1 cellular context compared by ENCODE assay signal in the genomic region with DNA sequence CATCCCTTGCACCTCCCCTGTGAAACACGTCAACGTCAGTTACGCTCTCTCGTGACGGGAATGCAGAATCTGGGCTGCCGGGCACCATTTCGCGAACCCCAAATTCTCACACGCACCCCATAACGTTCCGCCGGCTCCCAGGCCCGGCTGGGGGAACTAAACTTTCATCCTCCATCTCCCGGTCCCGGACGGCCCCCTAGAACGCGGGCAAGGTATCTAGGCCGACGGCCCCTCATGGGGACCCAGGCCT.
TF ChIP-seq lines count a peak whose summit lies in the region.

No MANE protein-coding gene starts in this region.

TF ChIP-seq in HepG2, 621 proteins besides CTCF, POLR2A, EP300 and RAD21 (continued from another document and continues in another):
- TF ChIP-seq RXRA (CRISPR knock-in tag; IDR thresholded peaks at IDR 0.05) (no peak), ZNF468 (CRISPR knock-in tag; IDR thresholded peaks at IDR 0.05) (no peak; the same call in 1 of the 2 replicates), CREB1 (IDR thresholded peaks at IDR 0.05) (no peak), CREB1 (CRISPR knock-in tag; IDR thresholded peaks at IDR 0.05) (no peak), RARG (CRISPR knock-in tag; IDR thresholded peaks at IDR 0.05; ENCODE audit: low read depth) (0 out of 2 replicates have a peak, but pooled peaks have one; percentile 10), ZNF598 (CRISPR knock-in tag; IDR thresholded peaks at IDR 0.05; ENCODE audit: borderline replicate concordance) (peak; percentile 76; the same call in 1 of the 2 replicates), PITX1 (CRISPR knock-in tag; IDR thresholded peaks at IDR 0.05) (0 out of 2 replicates have a peak, but pooled peaks have one; percentile 5), NAIF1 (CRISPR knock-in tag; IDR thresholded peaks at IDR 0.05; ENCODE audit: borderline replicate concordance) (peak; percentile 22), ZNF317 (CRISPR knock-in tag; IDR thresholded peaks at IDR 0.05) (peak; percentile 3; the same call in 1 of the 2 replicates), SATB2 (CRISPR knock-in tag; IDR thresholded peaks at IDR 0.05) (peak; percentile 55; the same call in 1 of the 2 replicates), BORCS8-MEF2B (CRISPR knock-in tag; IDR thresholded peaks at IDR 0.05) (peak; percentile 18; the same call in 1 of the 2 replicates), NCOA1 (CRISPR knock-in tag; IDR thresholded peaks at IDR 0.05) (peak; percentile 14; the same call in 1 of the 2 replicates), ZNF136 (CRISPR knock-in tag; IDR thresholded peaks at IDR 0.05; ENCODE audit: low read depth) (peak; percentile 56; the same call in 1 of the 2 replicates), ZNF878 (CRISPR knock-in tag; IDR thresholded peaks at IDR 0.05) (0 out of 2 replicates have a peak, but pooled peaks have one; percentile 49), KDM3A (CRISPR knock-in tag; IDR thresholded peaks at IDR 0.05; ENCODE audit: low read depth) (no peak), ZBTB8A (CRISPR knock-in tag; IDR thresholded peaks at IDR 0.05; ENCODE audit: borderline replicate concordance, low read depth) (peak; percentile 66; the same call in 1 of the 2 replicates), SETDB1 (CRISPR knock-in tag; IDR thresholded peaks at IDR 0.05; ENCODE audit: borderline replicate concordance) (no peak), ZNF883 (CRISPR knock-in tag; IDR thresholded peaks at IDR 0.05; ENCODE audit: not compliant biosample characterization) (peak; percentile 67), AGO2 (optimal IDR thresholded peaks at IDR 0.05; ENCODE audit: low read depth, low read length) (peak; percentile 67), ZNF543 (CRISPR knock-in tag; IDR thresholded peaks at IDR 0.05) (no peak), TGIF2 (CRISPR knock-in tag; IDR thresholded peaks at IDR 0.05) (0 out of 2 replicates have a peak, but pooled peaks have one; percentile 29), ZNF747 (CRISPR knock-in tag; IDR thresholded peaks at IDR 0.05; ENCODE audit: borderline replicate concordance) (no peak), KLF11 (CRISPR knock-in tag; IDR thresholded peaks at IDR 0.05) (0 out of 2 replicates have a peak, but pooled peaks have one; percentile 7), MAFF (IDR thresholded peaks at IDR 0.05; ENCODE audit: low read depth, low read length) (no peak), ZNF777 (CRISPR knock-in tag; IDR thresholded peaks at IDR 0.05) (no peak; the same call in 1 of the 2 replicates), JUND (CRISPR knock-in tag; IDR thresholded peaks at IDR 0.05) (0 out of 2 replicates have a peak, but pooled peaks have one; percentile 55), HDAC1 (CRISPR knock-in tag; IDR thresholded peaks at IDR 0.05) (peak; percentile 17; the same call in 1 of the 2 replicates), ZNF350 (CRISPR knock-in tag; IDR thresholded peaks at IDR 0.05; ENCODE audit: borderline replicate concordance, low read depth) (no peak), ZNF232 (CRISPR knock-in tag; IDR thresholded peaks at IDR 0.05; ENCODE audit: borderline replicate concordance) (peak; percentile 75; the same call in 1 of the 2 replicates), SOX13 (IDR thresholded peaks at IDR 0.05) (0 out of 2 replicates have a peak, but pooled peaks have one; percentile 5), SOX13 (CRISPR knock-in tag; conservative IDR thresholded peaks at IDR 0.05 in 1 of 2, IDR thresholded peaks at IDR 0.05 in 1 of 2) (no peak), ATF7-NPFF (CRISPR knock-in tag; IDR thresholded peaks at IDR 0.05; ENCODE audit: low read depth) (peak; percentile 18), ZSCAN20 (CRISPR knock-in tag; IDR thresholded peaks at IDR 0.05; ENCODE audit: borderline replicate concordance) (0 out of 2 replicates have a peak, but pooled peaks have one; percentile 14), ZNF296 (CRISPR knock-in tag; conservative IDR thresholded peaks at IDR 0.05) (0 out of 2 replicates have a peak, but pooled peaks have one; percentile 53), RBAK (CRISPR knock-in tag; IDR thresholded peaks at IDR 0.05) (no peak), ARID2 (CRISPR knock-in tag; IDR thresholded peaks at IDR 0.05; ENCODE audit: borderline replicate concordance) (0 out of 2 replicates have a peak, but pooled peaks have one; percentile 73), HES4 (CRISPR knock-in tag; IDR thresholded peaks at IDR 0.05; ENCODE audit: borderline replicate concordance) (0 out of 2 replicates have a peak, but pooled peaks have one; percentile 39), SNAI1 (CRISPR knock-in tag; IDR thresholded peaks at IDR 0.05; ENCODE audit: borderline replicate concordance) (0 out of 2 replicates have a peak, but pooled peaks have one; percentile 17), ATM (IDR thresholded peaks at IDR 0.05; ENCODE audit: borderline replicate concordance) (no peak), TBP (CRISPR knock-in tag; IDR thresholded peaks at IDR 0.05) (no peak), PHF5A (CRISPR knock-in tag; IDR thresholded peaks at IDR 0.05; ENCODE audit: low read depth, unreplicated experiment) (no peak), ETV5 (CRISPR knock-in tag; IDR thresholded peaks at IDR 0.05; ENCODE audit: borderline replicate concordance) (no peak), ZNF564 (CRISPR knock-in tag; IDR thresholded peaks at IDR 0.05) (0 out of 2 replicates have a peak, but pooled peaks have one; percentile 16), ZC3H13 (CRISPR knock-in tag; IDR thresholded peaks at IDR 0.05) (peak; percentile 73; the same call in 1 of the 2 replicates), ZNF746 (CRISPR knock-in tag; IDR thresholded peaks at IDR 0.05) (peak; percentile 58; the same call in 1 of the 2 replicates), ZNF563 (CRISPR knock-in tag; IDR thresholded peaks at IDR 0.05) (0 out of 2 replicates have a peak, but pooled peaks have one; percentile 15), SALL1 (CRISPR knock-in tag; IDR thresholded peaks at IDR 0.05) (0 out of 2 replicates have a peak, but pooled peaks have one; percentile 58)
- TF ChIP-seq, protein P1, sequence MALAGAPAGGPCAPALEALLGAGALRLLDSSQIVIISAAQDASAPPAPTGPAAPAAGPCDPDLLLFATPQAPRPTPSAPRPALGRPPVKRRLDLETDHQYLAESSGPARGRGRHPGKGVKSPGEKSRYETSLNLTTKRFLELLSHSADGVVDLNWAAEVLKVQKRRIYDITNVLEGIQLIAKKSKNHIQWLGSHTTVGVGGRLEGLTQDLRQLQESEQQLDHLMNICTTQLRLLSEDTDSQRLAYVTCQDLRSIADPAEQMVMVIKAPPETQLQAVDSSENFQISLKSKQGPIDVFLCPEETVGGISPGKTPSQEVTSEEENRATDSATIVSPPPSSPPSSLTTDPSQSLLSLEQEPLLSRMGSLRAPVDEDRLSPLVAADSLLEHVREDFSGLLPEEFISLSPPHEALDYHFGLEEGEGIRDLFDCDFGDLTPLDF (CRISPR knock-in tag; IDR thresholded peaks at IDR 0.05): no peak
- TF ChIP-seq, protein P2, sequence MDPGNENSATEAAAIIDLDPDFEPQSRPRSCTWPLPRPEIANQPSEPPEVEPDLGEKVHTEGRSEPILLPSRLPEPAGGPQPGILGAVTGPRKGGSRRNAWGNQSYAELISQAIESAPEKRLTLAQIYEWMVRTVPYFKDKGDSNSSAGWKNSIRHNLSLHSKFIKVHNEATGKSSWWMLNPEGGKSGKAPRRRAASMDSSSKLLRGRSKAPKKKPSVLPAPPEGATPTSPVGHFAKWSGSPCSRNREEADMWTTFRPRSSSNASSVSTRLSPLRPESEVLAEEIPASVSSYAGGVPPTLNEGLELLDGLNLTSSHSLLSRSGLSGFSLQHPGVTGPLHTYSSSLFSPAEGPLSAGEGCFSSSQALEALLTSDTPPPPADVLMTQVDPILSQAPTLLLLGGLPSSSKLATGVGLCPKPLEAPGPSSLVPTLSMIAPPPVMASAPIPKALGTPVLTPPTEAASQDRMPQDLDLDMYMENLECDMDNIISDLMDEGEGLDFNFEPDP (CRISPR knock-in tag; conservative IDR thresholded peaks at IDR 0.05): peak; percentile 91; the same call in 1 of the 2 replicates
- TF ChIP-seq, protein P3, sequence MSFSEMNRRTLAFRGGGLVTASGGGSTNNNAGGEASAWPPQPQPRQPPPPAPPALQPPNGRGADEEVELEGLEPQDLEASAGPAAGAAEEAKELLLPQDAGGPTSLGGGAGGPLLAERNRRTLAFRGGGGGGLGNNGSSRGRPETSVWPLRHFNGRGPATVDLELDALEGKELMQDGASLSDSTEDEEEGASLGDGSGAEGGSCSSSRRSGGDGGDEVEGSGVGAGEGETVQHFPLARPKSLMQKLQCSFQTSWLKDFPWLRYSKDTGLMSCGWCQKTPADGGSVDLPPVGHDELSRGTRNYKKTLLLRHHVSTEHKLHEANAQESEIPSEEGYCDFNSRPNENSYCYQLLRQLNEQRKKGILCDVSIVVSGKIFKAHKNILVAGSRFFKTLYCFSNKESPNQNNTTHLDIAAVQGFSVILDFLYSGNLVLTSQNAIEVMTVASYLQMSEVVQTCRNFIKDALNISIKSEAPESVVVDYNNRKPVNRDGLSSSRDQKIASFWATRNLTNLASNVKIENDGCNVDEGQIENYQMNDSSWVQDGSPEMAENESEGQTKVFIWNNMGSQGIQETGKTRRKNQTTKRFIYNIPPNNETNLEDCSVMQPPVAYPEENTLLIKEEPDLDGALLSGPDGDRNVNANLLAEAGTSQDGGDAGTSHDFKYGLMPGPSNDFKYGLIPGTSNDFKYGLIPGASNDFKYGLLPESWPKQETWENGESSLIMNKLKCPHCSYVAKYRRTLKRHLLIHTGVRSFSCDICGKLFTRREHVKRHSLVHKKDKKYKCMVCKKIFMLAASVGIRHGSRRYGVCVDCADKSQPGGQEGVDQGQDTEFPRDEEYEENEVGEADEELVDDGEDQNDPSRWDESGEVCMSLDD (CRISPR knock-in tag; IDR thresholded peaks at IDR 0.05; ENCODE audit: borderline replicate concordance): peak; percentile 98
- TF ChIP-seq, protein P4, sequence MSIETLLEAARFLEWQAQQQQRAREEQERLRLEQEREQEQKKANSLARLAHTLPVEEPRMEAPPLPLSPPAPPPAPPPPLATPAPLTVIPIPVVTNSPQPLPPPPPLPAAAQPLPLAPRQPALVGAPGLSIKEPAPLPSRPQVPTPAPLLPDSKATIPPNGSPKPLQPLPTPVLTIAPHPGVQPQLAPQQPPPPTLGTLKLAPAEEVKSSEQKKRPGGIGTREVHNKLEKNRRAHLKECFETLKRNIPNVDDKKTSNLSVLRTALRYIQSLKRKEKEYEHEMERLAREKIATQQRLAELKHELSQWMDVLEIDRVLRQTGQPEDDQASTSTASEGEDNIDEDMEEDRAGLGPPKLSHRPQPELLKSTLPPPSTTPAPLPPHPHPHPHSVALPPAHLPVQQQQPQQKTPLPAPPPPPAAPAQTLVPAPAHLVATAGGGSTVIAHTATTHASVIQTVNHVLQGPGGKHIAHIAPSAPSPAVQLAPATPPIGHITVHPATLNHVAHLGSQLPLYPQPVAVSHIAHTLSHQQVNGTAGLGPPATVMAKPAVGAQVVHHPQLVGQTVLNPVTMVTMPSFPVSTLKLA (IDR thresholded peaks at IDR 0.05): no peak
- TF ChIP-seq, protein P5, sequence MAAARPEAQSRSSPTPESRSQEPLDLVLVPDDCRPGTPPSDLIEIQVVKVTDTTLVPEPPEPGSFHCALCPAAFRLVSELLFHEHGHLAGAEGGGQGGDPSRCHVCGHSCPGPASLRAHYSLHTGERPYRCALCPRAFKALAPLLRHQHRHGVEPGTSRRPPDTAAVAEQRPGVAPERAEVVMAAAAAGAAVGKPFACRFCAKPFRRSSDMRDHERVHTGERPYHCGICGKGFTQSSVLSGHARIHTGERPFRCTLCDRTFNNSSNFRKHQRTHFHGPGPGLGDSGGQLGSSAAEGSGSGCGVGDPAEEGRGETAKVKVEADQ (CRISPR knock-in tag; IDR thresholded peaks at IDR 0.05; ENCODE audit: borderline replicate concordance): 0 out of 2 replicates have a peak, but pooled peaks have one; percentile 14
- TF ChIP-seq, protein P6, sequence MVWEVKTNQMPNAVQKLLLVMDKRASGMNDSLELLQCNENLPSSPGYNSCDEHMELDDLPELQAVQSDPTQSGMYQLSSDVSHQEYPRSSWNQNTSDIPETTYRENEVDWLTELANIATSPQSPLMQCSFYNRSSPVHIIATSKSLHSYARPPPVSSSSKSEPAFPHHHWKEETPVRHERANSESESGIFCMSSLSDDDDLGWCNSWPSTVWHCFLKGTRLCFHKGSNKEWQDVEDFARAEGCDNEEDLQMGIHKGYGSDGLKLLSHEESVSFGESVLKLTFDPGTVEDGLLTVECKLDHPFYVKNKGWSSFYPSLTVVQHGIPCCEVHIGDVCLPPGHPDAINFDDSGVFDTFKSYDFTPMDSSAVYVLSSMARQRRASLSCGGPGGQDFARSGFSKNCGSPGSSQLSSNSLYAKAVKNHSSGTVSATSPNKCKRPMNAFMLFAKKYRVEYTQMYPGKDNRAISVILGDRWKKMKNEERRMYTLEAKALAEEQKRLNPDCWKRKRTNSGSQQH (CRISPR knock-in tag; IDR thresholded peaks at IDR 0.05; ENCODE audit: low read depth): 0 out of 2 replicates have a peak, but pooled peaks have one; percentile 67
- TF ChIP-seq, protein P7, sequence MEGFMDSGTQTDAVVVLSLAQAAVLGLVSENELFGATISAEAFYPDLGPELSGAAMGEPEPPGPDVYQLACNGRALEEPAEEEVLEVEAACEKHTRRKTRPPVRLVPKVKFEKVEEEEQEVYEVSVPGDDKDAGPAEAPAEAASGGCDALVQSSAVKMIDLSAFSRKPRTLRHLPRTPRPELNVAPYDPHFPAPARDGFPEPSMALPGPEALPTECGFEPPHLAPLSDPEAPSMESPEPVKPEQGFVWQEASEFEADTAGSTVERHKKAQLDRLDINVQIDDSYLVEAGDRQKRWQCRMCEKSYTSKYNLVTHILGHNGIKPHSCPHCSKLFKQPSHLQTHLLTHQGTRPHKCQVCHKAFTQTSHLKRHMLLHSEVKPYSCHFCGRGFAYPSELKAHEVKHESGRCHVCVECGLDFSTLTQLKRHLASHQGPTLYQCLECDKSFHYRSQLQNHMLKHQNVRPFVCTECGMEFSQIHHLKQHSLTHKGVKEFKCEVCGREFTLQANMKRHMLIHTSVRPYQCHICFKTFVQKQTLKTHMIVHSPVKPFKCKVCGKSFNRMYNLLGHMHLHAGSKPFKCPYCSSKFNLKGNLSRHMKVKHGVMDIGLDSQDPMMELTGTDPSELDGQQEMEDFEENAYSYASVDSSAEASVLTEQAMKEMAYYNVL (CRISPR knock-in tag; IDR thresholded peaks at IDR 0.05; ENCODE audit: borderline replicate concordance): no peak
- TF ChIP-seq, protein P8, sequence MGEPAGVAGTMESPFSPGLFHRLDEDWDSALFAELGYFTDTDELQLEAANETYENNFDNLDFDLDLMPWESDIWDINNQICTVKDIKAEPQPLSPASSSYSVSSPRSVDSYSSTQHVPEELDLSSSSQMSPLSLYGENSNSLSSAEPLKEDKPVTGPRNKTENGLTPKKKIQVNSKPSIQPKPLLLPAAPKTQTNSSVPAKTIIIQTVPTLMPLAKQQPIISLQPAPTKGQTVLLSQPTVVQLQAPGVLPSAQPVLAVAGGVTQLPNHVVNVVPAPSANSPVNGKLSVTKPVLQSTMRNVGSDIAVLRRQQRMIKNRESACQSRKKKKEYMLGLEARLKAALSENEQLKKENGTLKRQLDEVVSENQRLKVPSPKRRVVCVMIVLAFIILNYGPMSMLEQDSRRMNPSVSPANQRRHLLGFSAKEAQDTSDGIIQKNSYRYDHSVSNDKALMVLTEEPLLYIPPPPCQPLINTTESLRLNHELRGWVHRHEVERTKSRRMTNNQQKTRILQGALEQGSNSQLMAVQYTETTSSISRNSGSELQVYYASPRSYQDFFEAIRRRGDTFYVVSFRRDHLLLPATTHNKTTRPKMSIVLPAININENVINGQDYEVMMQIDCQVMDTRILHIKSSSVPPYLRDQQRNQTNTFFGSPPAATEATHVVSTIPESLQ (CRISPR knock-in tag; conservative IDR thresholded peaks at IDR 0.05): no peak
- TF ChIP-seq, protein P9, sequence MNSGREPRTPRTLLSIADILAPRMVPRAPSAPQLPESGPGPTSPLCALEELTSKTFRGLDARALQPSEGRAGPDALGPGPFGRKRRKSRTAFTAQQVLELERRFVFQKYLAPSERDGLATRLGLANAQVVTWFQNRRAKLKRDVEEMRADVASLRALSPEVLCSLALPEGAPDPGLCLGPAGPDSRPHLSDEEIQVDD (CRISPR knock-in tag; IDR thresholded peaks at IDR 0.05; ENCODE audit: borderline replicate concordance): peak; percentile 21; the same call in 1 of the 2 replicates
